12 cellular contexts compared by ENCODE assay signal in the genomic region with DNA sequence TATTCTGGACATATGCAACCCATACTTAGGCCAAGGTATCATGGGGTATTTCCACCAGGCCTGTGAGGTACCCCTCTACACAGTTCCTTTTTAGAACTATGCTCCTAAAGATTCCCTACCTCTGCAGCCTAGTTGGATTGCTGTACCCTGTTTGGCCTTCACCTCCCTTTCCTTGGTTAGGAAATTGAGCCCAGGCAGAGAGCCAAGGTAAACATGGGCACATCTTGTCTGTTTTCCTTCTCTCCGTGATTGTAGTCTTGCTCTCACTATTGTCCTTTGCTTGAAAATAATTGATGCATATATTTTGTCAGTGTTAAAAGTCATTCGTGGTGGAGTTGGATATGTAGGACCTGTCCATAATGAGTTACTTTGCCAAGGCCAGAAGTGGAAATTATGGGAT. TPM values are rescaled to one million over a fixed set of nuclear protein-coding genes. Genes with fewer than 3 reads are reported as not detected.
DNase-seq lines count a peak whose midpoint lies in the region; ATAC-seq and TF ChIP-seq lines count a peak whose summit lies in the region.
"Had no signal": no experiment of that assay in that cellular context is flagged by ENCODE, and none has a peak within 500 bp of the region (broad histone marks: within the 10 kb centered on the region; RNA-seq: fewer than 3 reads in every experiment).

No MANE protein-coding gene starts in this region.

- ATAC-seq in SK-N-SH treated with all-trans-retinoic acid at 6 μM for 48 hours, result peak; percentile 55
- no peak for ATAC-seq in HG03175 (IDR thresholded peaks at IDR 0.05; ENCODE audit: unreplicated experiment)

- H4K20me1 ChIP-seq in Karpas-422 (ENCODE audit: insufficient read depth, low read depth, low read length), result no peaks in the 10 kb centered on the region
- H4K20me1 ChIP-seq: BLaER1 had no signal

- no peaks in the 10 kb centered on the region for H3K9me3 ChIP-seq in Karpas-422 (ENCODE audit: low read length)
- H3K9me3 ChIP-seq: BLaER1 had no signal

- peak; percentile 32 for DNase-seq in HT1080 (ENCODE audit: low read depth)
- peak; percentile 33 for DNase-seq in glomerular visceral epithelial cell (ENCODE audit: extremely low spot score)
- DNase-seq in medulla oblongata (ENCODE audit: extremely low spot score), result no peak
- no peak for DNase-seq in islet precursor cell
- no peak for DNase-seq in Karpas-422
- DNase-seq: activated CD8-positive, alpha-beta memory T cell treated with anti-CD3 and anti-CD28 coated beads, Interleukin-2, amount 50 U/mL, for 48 hours; immature natural killer cell had no signal

- no peaks in the 10 kb centered on the region for H3K4me1 ChIP-seq in Karpas-422 (ENCODE audit: low read length)
- H3K4me1 ChIP-seq: BLaER1 had no signal

- peaks cover 47% of the 10 kb centered on the region for H3K36me3 ChIP-seq in Karpas-422 (ENCODE audit: insufficient read depth, low read length)

- H3K9ac ChIP-seq in Karpas-422 (ENCODE audit: low read length), result no peak overlapping the region
- H3K9ac ChIP-seq: BLaER1 had no signal

- H2AFZ ChIP-seq in Karpas-422 (ENCODE audit: low read length), result no peak overlapping the region

- H3K4me3 ChIP-seq in Karpas-422 (ENCODE audit: low read length), result no peak overlapping the region
- H3K4me3 ChIP-seq: BLaER1, skin epidermis had no signal

- H3K27me3 ChIP-seq in Karpas-422 (ENCODE audit: low read length), result no peaks in the 10 kb centered on the region
- H3K27me3 ChIP-seq: BLaER1 had no signal

- H3K9me2 ChIP-seq in Karpas-422 (replicated peaks; ENCODE audit: insufficient read depth, low read length), result no peaks in the 10 kb centered on the region

- no peak overlapping the region for H3K4me2 ChIP-seq in Karpas-422 (ENCODE audit: low read depth, low read length, poor library complexity, severe bottlenecking)
- H3K4me2 ChIP-seq: BLaER1 had no signal

- H3K79me2 ChIP-seq in Karpas-422 (ENCODE audit: low read length), result peaks cover 33% of the 10 kb centered on the region

- H3K27ac ChIP-seq in 22Rv1 (peak overlapping the region; percentile 62), Karpas-422 (ENCODE audit: low read length) (no peak overlapping the region)
- H3K27ac ChIP-seq: BLaER1, skin epidermis had no signal

- no peak for TF ChIP-seq CTCF in 22Rv1 (IDR thresholded peaks at IDR 0.05)

TF ChIP-seq in SK-N-SH treated with all-trans-retinoic acid at 6 μM for 48 hours, 23 proteins besides CTCF, POLR2A, EP300 and RAD21:
- TF ChIP-seq TOX (CRISPR knock-in tag; IDR thresholded peaks at IDR 0.05; ENCODE audit: borderline replicate concordance) (no peak), ZFP3 (CRISPR knock-in tag; IDR thresholded peaks at IDR 0.05) (no peak), ZNF70 (CRISPR knock-in tag; IDR thresholded peaks at IDR 0.05) (peak; percentile 98), ZFP30 (CRISPR knock-in tag; IDR thresholded peaks at IDR 0.05) (no peak), ZC3H10 (CRISPR knock-in tag; IDR thresholded peaks at IDR 0.05) (no peak), ZNF565 (CRISPR knock-in tag; conservative IDR thresholded peaks at IDR 0.05; ENCODE audit: low read depth) (no peak), GLIS3 (CRISPR knock-in tag; IDR thresholded peaks at IDR 0.05) (no peak)
- TF ChIP-seq, protein P1, sequence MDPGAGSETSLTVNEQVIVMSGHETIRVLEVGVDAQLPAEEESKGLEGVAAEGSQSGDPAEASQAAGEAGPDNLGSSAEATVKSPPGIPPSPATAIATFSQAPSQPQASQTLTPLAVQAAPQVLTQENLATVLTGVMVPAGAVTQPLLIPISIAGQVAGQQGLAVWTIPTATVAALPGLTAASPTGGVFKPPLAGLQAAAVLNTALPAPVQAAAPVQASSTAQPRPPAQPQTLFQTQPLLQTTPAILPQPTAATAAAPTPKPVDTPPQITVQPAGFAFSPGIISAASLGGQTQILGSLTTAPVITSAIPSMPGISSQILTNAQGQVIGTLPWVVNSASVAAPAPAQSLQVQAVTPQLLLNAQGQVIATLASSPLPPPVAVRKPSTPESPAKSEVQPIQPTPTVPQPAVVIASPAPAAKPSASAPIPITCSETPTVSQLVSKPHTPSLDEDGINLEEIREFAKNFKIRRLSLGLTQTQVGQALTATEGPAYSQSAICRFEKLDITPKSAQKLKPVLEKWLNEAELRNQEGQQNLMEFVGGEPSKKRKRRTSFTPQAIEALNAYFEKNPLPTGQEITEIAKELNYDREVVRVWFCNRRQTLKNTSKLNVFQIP (CRISPR knock-in tag; IDR thresholded peaks at IDR 0.05; ENCODE audit: borderline replicate concordance, low read depth), result no peak

RNA-seq across cellular contexts. Expression of a gene that starts 26.7 kb away (rescaled TPM):
- total RNA-seq in HT1080 (2014; rRNA removed; shearing (Covaris generic)), result 11.9 and 12.2 TPM in 2 replicates
- polyA plus RNA-seq in HT1080 (2015; cell fraction: cytosol; rRNA removed), result 10.4 and 14.4 TPM in 2 replicates
- 22.1 and 23.3 TPM in 2 replicates for polyA plus RNA-seq in HT1080 (2015; cell fraction: nucleus; rRNA removed)
- 34.2 and 42.5 TPM in 2 replicates for total RNA-seq in Karpas-422 (2014; rRNA removed; shearing (Covaris generic); ENCODE audit: low replicate concordance)

Comparison
In these comparisons a context has a peak if more than half of its experiments do, and no peak if none do; other contexts are left out.
1. DNase-seq: peak in HT1080 (single experiment) and glomerular visceral epithelial cell (single experiment); none in medulla oblongata (single experiment), islet precursor cell (single experiment) and Karpas-422 (single experiment).